ENCODE assay signal across 11 cellular contexts in genomic region chr2:105005170-105005569, GRCh38. TPM values are rescaled to one million over a fixed set of nuclear protein-coding genes. Genes with fewer than 3 reads are reported as not detected.
A peak's percentile ranks its signal among the peaks of the same experiment; 100 is the strongest.
DNase-seq lines count a peak whose midpoint lies in the region; ATAC-seq and TF ChIP-seq lines count a peak whose summit lies in the region.
"Had no signal": no experiment of that assay in that cellular context is flagged by ENCODE, and none has a peak within 500 bp of the region (broad histone marks: within the 10 kb centered on the region; RNA-seq: fewer than 3 reads in every experiment).

No MANE protein-coding gene starts in this region.

- no peak overlapping the region for H3K14ac ChIP-seq in IMR-90 (replicated peaks; ENCODE audit: low read depth, low read length)

- no peaks in the 10 kb centered on the region for H3F3A ChIP-seq in neural progenitor cell (ENCODE audit: low read depth)

- CTCF ChIA-PET in IMR-90 (lab: Yijun Ruan, JAX), result no interaction called here

- TF ChIP-seq POLR2A in IMR-90 (IDR thresholded peaks at IDR 0.05; ENCODE audit: low read depth, low read length), result no peak

- in situ Hi-C loops in IMR-90 (cut with MboI; ENCODE audit: low sequenced_read_pairs), result no loop called here

- H2AK9ac ChIP-seq in IMR-90 (replicated peaks; ENCODE audit: low read depth, low read length, poor library complexity), result no peak overlapping the region

- dilution Hi-C loops in IMR-90 (cut with HindIII; ENCODE audit: low sequenced_read_pairs, unreplicated experiment), result no loop called here

- no peak overlapping the region for H3K23ac ChIP-seq in IMR-90 (ENCODE audit: low read depth, low read length)

- H4K20me1 ChIP-seq in IMR-90 (ENCODE audit: insufficient read depth, low read length), result no peaks in the 10 kb centered on the region
- H4K20me1 ChIP-seq in neural progenitor cell (ENCODE audit: low read depth), result no peaks in the 10 kb centered on the region

- H3K27me3 ChIP-seq in IMR-90 (ENCODE audit: control insufficient read depth, insufficient read depth, low read length), result no peaks in the 10 kb centered on the region
- H3K27me3 ChIP-seq in neural progenitor cell, result no peaks in the 10 kb centered on the region

- H3K36me3 ChIP-seq in IMR-90 (ENCODE audit: control insufficient read depth, insufficient read depth, low read length) (no peaks in the 10 kb centered on the region), neural progenitor cell (no peaks in the 10 kb centered on the region)

- H2BK20ac ChIP-seq in IMR-90 (ENCODE audit: low read depth, low read length), result no peak overlapping the region

- H4K91ac ChIP-seq in IMR-90 (ENCODE audit: insufficient read depth, low read depth, low read length), result no peak overlapping the region

- H3K9me3 Mint-ChIP-seq in neural progenitor cell, result peaks cover 20% of the 10 kb centered on the region

- intact Hi-C loops in IMR-90 (cut with micrococcal nuclease), result no loop called here

- peaks cover 5% of the 10 kb centered on the region for H3K36me3 Mint-ChIP-seq in neural progenitor cell
- H3K36me3 Mint-ChIP-seq: CD8-positive, alpha-beta T cell had no signal

- no peaks in the 10 kb centered on the region; the same call in 1 of the 2 replicates for H3K4me1 ChIP-seq in IMR-90 (ENCODE audit: control insufficient read depth, insufficient read depth, low read length)
- H3K4me1 ChIP-seq in neural progenitor cell, result no peaks in the 10 kb centered on the region

- H2AFZ ChIP-seq in IMR-90 (replicated peaks; ENCODE audit: low read length, poor library complexity) (no peak overlapping the region), neural progenitor cell (replicated peaks) (no peak overlapping the region)

- H3K27ac Mint-ChIP-seq in neural progenitor cell, result peak overlapping the region; percentile 70
- H3K27ac Mint-ChIP-seq: CD8-positive, alpha-beta T cell had no signal

- H3K4me3 Mint-ChIP-seq in neural progenitor cell, result no peak overlapping the region
- H3K4me3 Mint-ChIP-seq: CD8-positive, alpha-beta T cell had no signal

- H3K9me3 ChIP-seq in IMR-90 (ENCODE audit: control insufficient read depth, insufficient read depth, low read length) (no peaks in the 10 kb centered on the region), neural progenitor cell (ENCODE audit: low read depth) (peaks cover 6% of the 10 kb centered on the region)

- no peak overlapping the region for H4K8ac ChIP-seq in IMR-90 (ENCODE audit: low read depth in 2 of 2, low read length in 2 of 2)

- H3K56ac ChIP-seq in IMR-90 (ENCODE audit: extremely low read depth, insufficient read depth, low read length), result no peak overlapping the region

- H3K4me2 ChIP-seq in IMR-90 (ENCODE audit: low read depth, low read length) (no peak overlapping the region), neural progenitor cell (no peak overlapping the region)

- H2BK120ac ChIP-seq in IMR-90 (ENCODE audit: low read depth, low read length), result no peak overlapping the region

- H2AK5ac ChIP-seq in IMR-90 (ENCODE audit: low read depth, low read length), result no peak overlapping the region

- no peak overlapping the region for H3K9ac ChIP-seq in IMR-90 (ENCODE audit: low read depth, low read length)
- no peak overlapping the region for H3K9ac ChIP-seq in neural progenitor cell

- ATAC-seq in IMR-90 (ENCODE audit: low read depth) (peak; percentile 69; the same call in 1 of the 2 replicates), HG03354 (IDR thresholded peaks at IDR 0.05; ENCODE audit: poor library complexity, severe bottlenecking, unreplicated experiment) (no peak)
- ATAC-seq: CD8-positive, alpha-beta T cell; HCT116 had no signal

- TF ChIP-seq RAD21 in IMR-90 (IDR thresholded peaks at IDR 0.05; ENCODE audit: low read length), result no peak

- H3K4me3 ChIP-seq in IMR-90 (ENCODE audit: insufficient read depth, low read depth, low read length) (no peak overlapping the region), fibroblast of villous mesenchyme (ENCODE audit: low read depth, low read length) (no peak overlapping the region), neural progenitor cell (no peak overlapping the region)

- no TSS peak for BruUV-seq in IMR-90 (replicated peaks; lab: Mats Ljungman, UMichigan)

- no peak overlapping the region for H3K18ac ChIP-seq in IMR-90 (ENCODE audit: low read depth, low read length)

- peaks cover 8% of the 10 kb centered on the region for H3K4me1 Mint-ChIP-seq in neural progenitor cell

- DNase-seq in H4 (ENCODE audit: low spot score) (peak; percentile 35), IMR-90 (no peak), fibroblast of villous mesenchyme (ENCODE audit: low read depth) (peak; percentile 17), neural progenitor cell (ENCODE audit: low spot score) (no peak), GOT3 (lab: John Stamatoyannopoulos, UW) (no peak), GM10266 (ENCODE audit: extremely low spot score) (no peak)
- DNase-seq: CD8-positive, alpha-beta T cell; NCI-H1436 treated with DMSO at 0.1 percent for 48 hours; SHP77 treated with DMSO at 0.1 percent for 48 hours had no signal

- TF ChIP-seq CTCF in IMR-90 (conservative IDR thresholded peaks at IDR 0.05; ENCODE audit: low read depth, low read length) (no peak), fibroblast of villous mesenchyme (IDR thresholded peaks at IDR 0.05; ENCODE audit: insufficient read depth, low read depth, low read length) (no peak), neural progenitor cell (IDR thresholded peaks at IDR 0.05) (no peak), GM10266 (IDR thresholded peaks at IDR 0.05; ENCODE audit: control insufficient read depth, insufficient read depth, low read depth, missing control alignments) (no peak)

- no peak overlapping the region for H3K4ac ChIP-seq in IMR-90 (ENCODE audit: low read depth, low read length)

- POLR2A ChIA-PET in IMR-90 (lab: Charles Lee; ENCODE audit: unreplicated experiment), result no interaction called here

- H3K9me1 ChIP-seq in IMR-90 (ENCODE audit: insufficient read depth, low read length), result no peaks in the 10 kb centered on the region

- no peak overlapping the region for H4K5ac ChIP-seq in IMR-90 (ENCODE audit: low read depth, low read length)

- H3K27ac ChIP-seq in IMR-90 (ENCODE audit: insufficient read depth, low read length) (peak overlapping the region; percentile 9; the same call in 1 of the 2 replicates), neural progenitor cell (no peak overlapping the region)

- WGBS in IMR-90 (ENCODE audit: extremely low coverage in 2 of 2, insufficient read length in 1 of 2), 2 experiments, result no CpG with 5 or more reads among the region's 1 CpG

- H3K79me2 ChIP-seq in neural progenitor cell (ENCODE audit: low read depth), result no peaks in the 10 kb centered on the region

- H2BK15ac ChIP-seq in IMR-90 (ENCODE audit: low read depth, low read length), result no peak overlapping the region

- no peaks in the 10 kb centered on the region for H3K27me3 Mint-ChIP-seq in neural progenitor cell (ENCODE audit: insufficient read depth, low read depth)

- no peaks in the 10 kb centered on the region for H3K79me1 ChIP-seq in IMR-90 (ENCODE audit: low read depth in 1 of 2, low read length in 2 of 2)

- H2BK5ac ChIP-seq in IMR-90 (ENCODE audit: low read depth, low read length, poor library complexity, severe bottlenecking), result no peak overlapping the region

TF ChIP-seq in IMR-90, 13 proteins besides CTCF, POLR2A, EP300 and RAD21:
- TF ChIP-seq CHD1 (IDR thresholded peaks at IDR 0.05; ENCODE audit: low read depth, low read length) (no peak), MAZ (IDR thresholded peaks at IDR 0.05; ENCODE audit: borderline replicate concordance, low read depth, low read length) (no peak), BHLHE40 (IDR thresholded peaks at IDR 0.05; ENCODE audit: low read depth, low read length) (no peak), SMC3 (IDR thresholded peaks at IDR 0.05; ENCODE audit: low read depth, low read length) (no peak), MAFK (IDR thresholded peaks at IDR 0.05; ENCODE audit: low read depth, low read length) (no peak), CEBPB (IDR thresholded peaks at IDR 0.05; ENCODE audit: low read depth, low read length) (no peak), FOS (IDR thresholded peaks at IDR 0.05; ENCODE audit: low read depth, low read length) (no peak), NFE2L2 (IDR thresholded peaks at IDR 0.05; ENCODE audit: low read depth, low read length) (no peak)
- TF ChIP-seq, protein P1, sequence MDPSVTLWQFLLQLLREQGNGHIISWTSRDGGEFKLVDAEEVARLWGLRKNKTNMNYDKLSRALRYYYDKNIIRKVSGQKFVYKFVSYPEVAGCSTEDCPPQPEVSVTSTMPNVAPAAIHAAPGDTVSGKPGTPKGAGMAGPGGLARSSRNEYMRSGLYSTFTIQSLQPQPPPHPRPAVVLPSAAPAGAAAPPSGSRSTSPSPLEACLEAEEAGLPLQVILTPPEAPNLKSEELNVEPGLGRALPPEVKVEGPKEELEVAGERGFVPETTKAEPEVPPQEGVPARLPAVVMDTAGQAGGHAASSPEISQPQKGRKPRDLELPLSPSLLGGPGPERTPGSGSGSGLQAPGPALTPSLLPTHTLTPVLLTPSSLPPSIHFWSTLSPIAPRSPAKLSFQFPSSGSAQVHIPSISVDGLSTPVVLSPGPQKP (IDR thresholded peaks at IDR 0.05; ENCODE audit: borderline replicate concordance, low read depth, low read length), result no peak

RNA-seq across cellular contexts. Expression of gene MRPS9, which starts 32.7 kb away (rescaled TPM):
- total RNA-seq in H4 (2014; rRNA removed; shearing (Covaris generic)), result 31.1 and 33.0 TPM in 2 replicates
- total RNA-seq in IMR-90 (2012; rRNA removed) (20.6 and 36.7 TPM in 2 replicates), fibroblast of villous mesenchyme (20.6 and 22.9 TPM in 2 replicates), neural progenitor cell (ENCODE audit: low replicate concordance) (61.4 and 78.0 TPM in 2 replicates)
- 27.7 and 32.1 TPM in 2 replicates for polyA plus RNA-seq in IMR-90 (2012; rRNA removed)
- 10.9 and 34.2 TPM in 2 replicates for polyA plus RNA-seq in IMR-90 (2012; cell fraction: cytosol; rRNA removed)
- 10.9 and 48.1 TPM in 2 replicates for polyA plus RNA-seq in IMR-90 (2012; cell fraction: nucleus; rRNA removed; ENCODE audit: low replicate concordance)

Comparison
In these comparisons a context has a peak if more than half of its experiments do, and no peak if none do; other contexts are left out.
1. DNase-seq: peak in H4 (single experiment) and fibroblast of villous mesenchyme (single experiment); none in IMR-90 (single experiment), neural progenitor cell (single experiment), GOT3 (single experiment) and GM10266 (single experiment).